2 cellular contexts compared by ENCODE assay signal in the genomic region with DNA sequence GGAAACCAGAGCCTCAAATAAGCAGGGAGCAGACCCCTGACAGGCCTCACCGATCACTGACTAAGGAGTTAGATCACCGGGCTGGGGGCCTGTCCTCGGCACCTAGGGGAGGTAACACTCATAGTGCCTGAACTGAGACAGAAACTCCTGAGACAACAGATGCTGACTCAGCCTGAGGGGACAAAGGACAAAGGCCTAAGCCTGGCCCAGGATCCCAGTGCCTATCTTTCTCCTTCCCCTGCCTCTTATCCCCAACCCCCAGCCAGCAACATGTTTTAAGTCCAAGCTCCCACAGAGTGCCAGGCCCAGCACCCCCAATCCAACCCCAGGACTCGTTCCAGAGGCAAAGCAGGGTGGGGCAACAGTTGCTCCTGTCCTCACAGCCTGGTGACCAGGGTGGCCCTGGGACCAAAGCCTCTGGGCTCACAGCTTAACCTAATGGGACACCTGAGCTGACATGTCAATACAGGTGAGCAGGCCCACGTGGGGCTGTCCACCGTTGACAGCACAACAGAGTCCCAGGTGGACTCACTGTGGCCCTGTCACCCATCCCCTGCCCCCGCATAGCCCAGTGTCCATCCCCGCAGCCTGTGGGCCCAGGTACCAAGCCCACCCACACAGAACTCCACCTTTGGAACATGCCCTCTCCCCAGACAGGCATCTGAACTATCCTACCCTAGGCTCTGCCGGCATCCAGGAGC.
TF ChIP-seq lines count a peak whose summit lies in the region.

No MANE protein-coding gene starts in this region.

TF ChIP-seq in liver, 16 proteins besides CTCF, POLR2A, EP300 and RAD21 (continued from another document):
- TF ChIP-seq, protein P1, sequence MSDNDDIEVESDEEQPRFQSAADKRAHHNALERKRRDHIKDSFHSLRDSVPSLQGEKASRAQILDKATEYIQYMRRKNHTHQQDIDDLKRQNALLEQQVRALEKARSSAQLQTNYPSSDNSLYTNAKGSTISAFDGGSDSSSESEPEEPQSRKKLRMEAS (IDR thresholded peaks at IDR 0.05): no peak
- TF ChIP-seq YY1 (IDR thresholded peaks at IDR 0.05): no peak
- TF ChIP-seq FOXA1 (IDR thresholded peaks at IDR 0.05): no peak
- TF ChIP-seq RXRA (IDR thresholded peaks at IDR 0.05): peak in 1 of 2 donors; percentile 10
TF ChIP-seq in liver: peak in this region for 2.

TF ChIP-seq in WTC11, 78 proteins besides CTCF, POLR2A, EP300 and RAD21 (continued from another document):
- TF ChIP-seq NR1H2 (CRISPR knock-in tag; IDR thresholded peaks at IDR 0.05) (no peak), NR2C2 (CRISPR knock-in tag; IDR thresholded peaks at IDR 0.05) (no peak), TP53 (CRISPR knock-in tag; IDR thresholded peaks at IDR 0.05) (no peak), NFE2L1 (CRISPR knock-in tag; IDR thresholded peaks at IDR 0.05) (no peak)
